In the genomic region with DNA sequence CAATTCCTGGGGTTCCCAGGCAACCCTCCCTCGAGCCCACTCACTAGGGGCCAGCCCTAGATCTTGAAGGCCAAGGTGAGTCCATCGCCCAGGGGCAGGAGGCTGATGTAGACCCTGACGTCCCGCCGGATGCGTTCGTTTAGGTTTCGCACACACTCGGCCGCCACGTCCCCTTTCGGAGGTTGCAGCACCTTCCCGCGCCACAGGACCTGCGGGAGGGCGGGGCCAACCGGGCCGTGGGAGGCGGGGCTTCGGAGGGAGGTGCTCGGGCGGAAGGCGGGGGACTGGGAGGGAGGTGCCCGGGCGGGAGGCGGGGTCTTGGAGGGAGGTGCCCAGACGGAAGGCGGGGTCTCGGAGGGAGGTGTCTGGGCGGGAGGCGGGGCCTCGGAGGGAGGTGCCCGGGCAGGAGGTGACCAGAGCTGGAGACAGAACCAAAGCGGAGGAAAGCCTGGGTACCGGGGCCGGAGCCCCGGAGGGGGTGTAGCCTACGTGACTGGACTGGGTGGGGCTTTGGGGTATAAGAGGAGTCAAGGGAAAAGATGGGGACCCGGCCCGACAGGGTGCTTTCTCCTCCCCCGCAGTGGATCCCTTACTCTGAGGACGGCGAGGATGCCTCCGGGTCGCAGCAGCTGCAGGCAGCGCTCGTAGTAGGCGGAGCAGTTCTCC, we compare ENCODE assay signal across 8 cellular contexts. TPM values are rescaled to one million over a fixed set of nuclear protein-coding genes. Genes with fewer than 3 reads are reported as not detected.
DNase-seq lines count a peak whose midpoint lies in the region; ATAC-seq and TF ChIP-seq lines count a peak whose summit lies in the region.

No MANE protein-coding gene starts in this region.

- CTCF ChIA-PET in IMR-90 (lab: Yijun Ruan, JAX): interaction anchor here (0.6 to 1.6 kb wide), 2 partner anchors 46 to 67 kb away, joined by 3 to 7 read pairs; no protein-coding TSS in a partner anchor

- H3K4me1 ChIP-seq in IMR-90 (ENCODE audit: control insufficient read depth, insufficient read depth, low read length): peaks cover 10% of the 10 kb centered on the region

- H3K79me1 ChIP-seq in IMR-90 (ENCODE audit: low read depth in 1 of 2, low read length in 2 of 2): peaks cover 4 to 27% of the 10 kb centered on the region in 2 experiments; a peak in 3 of 4 replicates

- TF ChIP-seq CTCF in IMR-90 (conservative IDR thresholded peaks at IDR 0.05; ENCODE audit: low read depth, low read length): no peak
- TF ChIP-seq CTCF in nephron (IDR thresholded peaks at IDR 0.05; ENCODE audit: unreplicated experiment in 3 of 3): no peak

- H3K4me2 ChIP-seq in IMR-90 (ENCODE audit: low read depth, low read length): peak overlapping the region; percentile 73

- H3K9ac ChIP-seq in IMR-90 (ENCODE audit: low read depth, low read length): peak overlapping the region; percentile 54

- BruUV-seq in IMR-90 (replicated peaks; lab: Mats Ljungman, UMichigan): no TSS peak

- no peak overlapping the region; the same call in 1 of the 2 replicates for H4K91ac ChIP-seq in IMR-90 (ENCODE audit: insufficient read depth, low read depth, low read length)

- peak overlapping the region; percentile 75 to 77 (median 77) for H3K4me3 Mint-ChIP-seq in nephron

- intact Hi-C loops in IMR-90 (cut with micrococcal nuclease): loop anchor here (10.0 kb wide), 3 partner anchors 309 to 1089 kb away; partner anchors contain the start of gene KAT6B

- no peak overlapping the region for H3K27ac Mint-ChIP-seq in nephron

- H3K4me1 Mint-ChIP-seq in nephron: peaks cover 17% of the 10 kb centered on the region

- H2AK5ac ChIP-seq in IMR-90 (ENCODE audit: low read depth, low read length): peak overlapping the region; percentile 68

- peak overlapping the region; percentile 57 for H3K4me3 ChIP-seq in IMR-90 (ENCODE audit: insufficient read depth, low read depth, low read length)

- peak overlapping the region; percentile 25 for H3K27ac ChIP-seq in IMR-90 (ENCODE audit: insufficient read depth, low read length)

- peak overlapping the region; percentile 64 for H3K4ac ChIP-seq in IMR-90 (ENCODE audit: low read depth, low read length)

- TF ChIP-seq RAD21 in IMR-90 (IDR thresholded peaks at IDR 0.05; ENCODE audit: low read length): no peak

- peak overlapping the region; percentile 91 for H2AK9ac ChIP-seq in IMR-90 (replicated peaks; ENCODE audit: low read depth, low read length, poor library complexity)

- no peak overlapping the region for H3K56ac ChIP-seq in IMR-90 (ENCODE audit: extremely low read depth, insufficient read depth, low read length)

- H3K18ac ChIP-seq in IMR-90 (ENCODE audit: low read depth, low read length): peak overlapping the region; percentile 51

- peak overlapping the region; percentile 23 for H2BK5ac ChIP-seq in IMR-90 (ENCODE audit: low read depth, low read length, poor library complexity, severe bottlenecking)

- H4K20me1 ChIP-seq in IMR-90 (ENCODE audit: insufficient read depth, low read length): peaks cover 27% of the 10 kb centered on the region

- H3K9me3 Mint-ChIP-seq in nephron: no peaks in the 10 kb centered on the region

- no peak for TF ChIP-seq POLR2A in IMR-90 (IDR thresholded peaks at IDR 0.05; ENCODE audit: low read depth, low read length)

- in situ Hi-C loops in Caki2 (cut with HindIII; ENCODE audit: low pct_unique_long_range_greater_than_20kb, low sequenced_read_pairs): no loop called here
- in situ Hi-C loops in IMR-90 (cut with MboI; ENCODE audit: low sequenced_read_pairs): loop anchor here (5.0 to 10.0 kb wide), 3 partner anchors 122 to 989 kb away; partner anchors contain the start of gene SAMD8

- H3K9me3 ChIP-seq in IMR-90 (ENCODE audit: control insufficient read depth, insufficient read depth, low read length): no peaks in the 10 kb centered on the region

- H2BK15ac ChIP-seq in IMR-90 (ENCODE audit: low read depth, low read length): no peak overlapping the region; the same call in 2 of the 3 replicates

- DNase-seq in Caki2 (ENCODE audit: low read depth) (peak; percentile 91), IMR-90 (peak; percentile 73), RPMI7951 (ENCODE audit: low read depth) (peak; percentile 81), fibroblast of peridontal ligament (ENCODE audit: extremely low read depth) (peak; percentile 64)
- peak; percentile 97 for DNase-seq in activated T-helper 9 cell treated with anti-CD3 and anti-CD28 coated beads, Interleukin-2, amount 50 U/mL, for 16 hours (ENCODE audit: low read depth)
- DNase-seq in stimulated activated naive CD4-positive, alpha-beta T cell treated with Interleukin-2 at 50 U/mL for 16 hours (lab: John Stamatoyannopoulos, UW): peak; percentile 95

- H3K36me3 ChIP-seq in IMR-90 (ENCODE audit: control insufficient read depth, insufficient read depth, low read length): peaks cover 16% of the 10 kb centered on the region

- peak overlapping the region; percentile 90 for H2AFZ ChIP-seq in IMR-90 (replicated peaks; ENCODE audit: low read length, poor library complexity)

- H3K36me3 Mint-ChIP-seq in nephron (ENCODE audit: low read depth): peaks cover 37% of the 10 kb centered on the region

- H3K23ac ChIP-seq in IMR-90 (ENCODE audit: low read depth, low read length): 0 out of 2 replicates have a peak overlapping the region, but pooled peaks have one; percentile 55

- dilution Hi-C loops in IMR-90 (cut with HindIII; ENCODE audit: low sequenced_read_pairs, unreplicated experiment): no loop called here

- H3K14ac ChIP-seq in IMR-90 (replicated peaks; ENCODE audit: low read depth, low read length): no peak overlapping the region

- no peak overlapping the region for H2BK20ac ChIP-seq in IMR-90 (ENCODE audit: low read depth, low read length)

- 14% methylated on average over 19 of the region's 48 CpGs; no CpG with 5 or more reads in 1 of the 2 experiments for WGBS in IMR-90 (ENCODE audit: extremely low coverage in 2 of 2, insufficient read length in 1 of 2), 2 experiments

- H2BK120ac ChIP-seq in IMR-90 (ENCODE audit: low read depth, low read length): peak overlapping the region; percentile 34; the same call in 1 of the 2 replicates

- H4K5ac ChIP-seq in IMR-90 (ENCODE audit: low read depth, low read length): peak overlapping the region; percentile 9; the same call in 1 of the 2 replicates

- ATAC-seq in GM21526 (IDR thresholded peaks at IDR 0.05; ENCODE audit: low FRiP score, unreplicated experiment): peak; percentile 46
- ATAC-seq in IMR-90 (ENCODE audit: low read depth): peak; percentile 70

- no peaks in the 10 kb centered on the region for H3K27me3 Mint-ChIP-seq in nephron (ENCODE audit: low read depth)

- H4K8ac ChIP-seq in IMR-90 (ENCODE audit: low read depth in 2 of 2, low read length in 2 of 2): peak overlapping the region; percentile 50 to 66; a peak in 3 of 4 replicates

- H3K9me1 ChIP-seq in IMR-90 (ENCODE audit: insufficient read depth, low read length): peaks cover 4% of the 10 kb centered on the region; the same call in 1 of the 2 replicates

- no peaks in the 10 kb centered on the region for H3K27me3 ChIP-seq in IMR-90 (ENCODE audit: control insufficient read depth, insufficient read depth, low read length)

- POLR2A ChIA-PET in IMR-90 (lab: Charles Lee; ENCODE audit: unreplicated experiment): no interaction called here

TF ChIP-seq in IMR-90, 13 proteins besides CTCF, POLR2A, EP300 and RAD21:
- no peak for TF ChIP-seq RCOR1 (IDR thresholded peaks at IDR 0.05; ENCODE audit: insufficient replicate concordance, low read length)
- TF ChIP-seq MAFK (IDR thresholded peaks at IDR 0.05; ENCODE audit: low read depth, low read length): no peak
- TF ChIP-seq CEBPB (IDR thresholded peaks at IDR 0.05; ENCODE audit: low read depth, low read length): no peak
- TF ChIP-seq, protein P1, sequence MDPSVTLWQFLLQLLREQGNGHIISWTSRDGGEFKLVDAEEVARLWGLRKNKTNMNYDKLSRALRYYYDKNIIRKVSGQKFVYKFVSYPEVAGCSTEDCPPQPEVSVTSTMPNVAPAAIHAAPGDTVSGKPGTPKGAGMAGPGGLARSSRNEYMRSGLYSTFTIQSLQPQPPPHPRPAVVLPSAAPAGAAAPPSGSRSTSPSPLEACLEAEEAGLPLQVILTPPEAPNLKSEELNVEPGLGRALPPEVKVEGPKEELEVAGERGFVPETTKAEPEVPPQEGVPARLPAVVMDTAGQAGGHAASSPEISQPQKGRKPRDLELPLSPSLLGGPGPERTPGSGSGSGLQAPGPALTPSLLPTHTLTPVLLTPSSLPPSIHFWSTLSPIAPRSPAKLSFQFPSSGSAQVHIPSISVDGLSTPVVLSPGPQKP (IDR thresholded peaks at IDR 0.05; ENCODE audit: borderline replicate concordance, low read depth, low read length): no peak
- no peak for TF ChIP-seq NFE2L2 (IDR thresholded peaks at IDR 0.05; ENCODE audit: low read depth, low read length)
- TF ChIP-seq MAZ (IDR thresholded peaks at IDR 0.05; ENCODE audit: borderline replicate concordance, low read depth, low read length): no peak; the same call in 1 of the 2 replicates
- no peak for TF ChIP-seq BHLHE40 (IDR thresholded peaks at IDR 0.05; ENCODE audit: low read depth, low read length)
- TF ChIP-seq FOS (IDR thresholded peaks at IDR 0.05; ENCODE audit: low read depth, low read length): no peak

RNA-seq across cellular contexts. Expression of gene COMTD1, which starts 1.6 kb away (rescaled TPM):
- total RNA-seq in Caki2 (2014; rRNA removed; shearing (Covaris generic); ENCODE audit: low replicate concordance): 72.8 and 74.2 TPM in 2 replicates
- 1.4 and 1.6 TPM in 2 replicates for total RNA-seq in IMR-90 (2012; rRNA removed)
- 6.4 and 9.5 TPM in 2 replicates for polyA plus RNA-seq in IMR-90 (2012; rRNA removed)
- polyA plus RNA-seq in IMR-90 (2012; cell fraction: cytosol; rRNA removed): 10.7 and 12.1 TPM in 2 replicates
- 22.0 and 64.6 TPM in 2 replicates for polyA plus RNA-seq in IMR-90 (2012; cell fraction: nucleus; rRNA removed; ENCODE audit: low replicate concordance)
- total RNA-seq in RPMI7951 (2014; rRNA removed; shearing (Covaris generic)): 3.5 and 9.1 TPM in 2 replicates

RNA-seq across cellular contexts. Expression of gene VDAC2, which starts 23.6 kb away (rescaled TPM):
- 221 and 252 TPM in 2 replicates for total RNA-seq in Caki2 (2014; rRNA removed; shearing (Covaris generic); ENCODE audit: low replicate concordance)
- total RNA-seq in IMR-90 (2012; rRNA removed): 122 and 169 TPM in 2 replicates
- 123 and 139 TPM in 2 replicates for polyA plus RNA-seq in IMR-90 (2012; rRNA removed)
- 52.8 and 54.1 TPM in 2 replicates for polyA plus RNA-seq in IMR-90 (2012; cell fraction: cytosol; rRNA removed)
- polyA plus RNA-seq in IMR-90 (2012; cell fraction: nucleus; rRNA removed; ENCODE audit: low replicate concordance): 31.2 and 88.4 TPM in 2 replicates
- total RNA-seq in RPMI7951 (2014; rRNA removed; shearing (Covaris generic)): 160 and 164 TPM in 2 replicates

Comparison
In these comparisons a context has a peak if more than half of its experiments do, and no peak if none do; other contexts are left out.
1. Peak in every context shown above with its lines: DNase-seq, ATAC-seq, H3K4me3 ChIP-seq and H3K27ac ChIP-seq.